In the genomic region with DNA sequence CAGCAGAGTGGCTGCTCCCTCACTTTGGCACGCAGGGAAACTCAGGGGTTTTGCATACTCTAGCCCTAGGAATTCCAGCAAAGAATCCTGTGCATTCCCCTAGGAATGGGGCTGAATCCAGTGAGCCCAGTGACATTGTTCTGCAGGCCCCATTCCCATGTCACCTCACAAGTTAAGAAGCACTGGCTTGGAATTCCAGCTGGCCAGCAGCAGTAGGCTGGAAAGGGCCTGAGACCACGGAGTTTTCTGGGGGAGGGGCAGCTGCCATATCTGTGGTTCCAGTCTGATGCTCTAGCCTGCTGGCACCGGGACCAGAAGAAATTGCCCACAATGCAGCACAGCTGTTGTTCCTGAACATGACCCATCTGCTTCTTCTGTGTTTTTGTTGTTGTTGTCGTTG, we compare ENCODE assay signal across 22 cellular contexts.
"Had no signal": no experiment of that assay in that cellular context is flagged by ENCODE, and none has a peak within 500 bp of the region (broad histone marks: within the 10 kb centered on the region; RNA-seq: fewer than 3 reads in every experiment).

No MANE protein-coding gene starts in this region.

- H3K27ac ChIP-seq: cardiac muscle cell, colonic mucosa, esophagus squamous epithelium, left lung, neural progenitor cell, prostate gland, right atrium auricular region, stomach, thyroid gland, upper lobe of left lung had no signal

- H3K4me2 ChIP-seq: neural progenitor cell had no signal

- ATAC-seq: left cardiac atrium, left lung, sciatic nerve had no signal

- H3K27ac Mint-ChIP-seq: nephron, neural progenitor cell had no signal

- H3K9me3 Mint-ChIP-seq: central memory CD8-positive, alpha-beta T cell had no signal

- H3K9ac ChIP-seq: neural progenitor cell had no signal

- H2AFZ ChIP-seq: neural progenitor cell had no signal

- H3K4me3 ChIP-seq: cardiac muscle cell, colonic mucosa, esophagus squamous epithelium, left lung, neural progenitor cell, prostate gland, right atrium auricular region, stomach, thyroid gland, upper lobe of left lung had no signal

- H3K4me1 Mint-ChIP-seq: central memory CD8-positive, alpha-beta T cell; nephron; neural progenitor cell had no signal

- H3K36me3 Mint-ChIP-seq: neural progenitor cell had no signal

- H3K27me3 ChIP-seq: cardiac muscle cell, colonic mucosa, left lung, neural progenitor cell, right atrium auricular region, stomach, thyroid gland, upper lobe of left lung had no signal

- H3K4me3 Mint-ChIP-seq: central memory CD8-positive, alpha-beta T cell; naive B cell; nephron; neural progenitor cell had no signal

- H3K4me1 ChIP-seq: colonic mucosa, esophagus squamous epithelium, left lung, neural progenitor cell, prostate gland, right atrium auricular region, stomach, thyroid gland, upper lobe of left lung had no signal

- DNase-seq: colonic mucosa; effector memory CD4-positive, alpha-beta T cell; esophagus squamous epithelium; foreskin melanocyte; head of caudate nucleus; kidney; left cardiac atrium; naive B cell; stimulated activated CD4-positive, alpha-beta T cell treated with anti-CD3 and anti-CD28 coated beads, Interleukin-2, amount 100 ng/mL, for 48 hours; stimulated activated CD8-positive, alpha-beta memory T cell treated with anti-CD3 and anti-CD28 coated beads, Interleukin-4, amount 100 ng/mL, for 48 hours; stimulated activated naive CD4-positive, alpha-beta T cell treated with Interleukin-2 at 50 U/mL for 16 hours; stomach; thyroid gland had no signal

- H3K36me3 ChIP-seq: cardiac muscle cell, colonic mucosa, esophagus squamous epithelium, left lung, neural progenitor cell, prostate gland, right atrium auricular region, stomach, thyroid gland, upper lobe of left lung had no signal

- H3K9me3 ChIP-seq: colonic mucosa, prostate gland, thyroid gland had no signal
